26 cellular contexts compared by ENCODE assay signal in the genomic region with DNA sequence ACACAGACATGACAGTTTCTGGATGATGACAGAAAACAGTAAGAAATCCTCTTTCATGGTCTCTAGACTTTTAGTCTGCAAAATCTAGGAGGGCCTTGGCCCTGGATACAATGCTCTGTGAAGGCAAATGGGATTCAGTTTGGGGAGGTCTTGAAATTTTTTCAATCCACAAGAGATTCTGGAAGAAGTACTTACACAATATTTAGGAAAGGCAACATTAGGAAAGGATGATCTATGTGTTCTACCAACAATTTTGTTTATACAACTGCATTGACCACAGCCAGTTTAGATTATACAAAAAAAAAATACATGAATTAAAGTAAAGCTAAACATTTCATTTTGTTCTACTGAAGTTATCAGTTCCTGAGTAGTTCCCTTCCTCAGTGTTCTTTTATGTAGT.
"Had no signal": no experiment of that assay in that cellular context is flagged by ENCODE, and none has a peak within 500 bp of the region (broad histone marks: within the 10 kb centered on the region; RNA-seq: fewer than 3 reads in every experiment).

No MANE protein-coding gene starts in this region.

- H3K27ac Mint-ChIP-seq: activated CD8-positive, alpha-beta T cell treated with anti-CD3 and anti-CD28 coated beads for 36 hours; activated naive CD8-positive, alpha-beta T cell treated with anti-CD3 and anti-CD28 coated beads for 36 hours; activated T-cell treated with anti-CD3 and anti-CD28 coated beads, Interleukin-2, amount 50 U/mL, for 72 hours; activated T-helper 17 cell treated with anti-CD3 and anti-CD28 coated beads, Interleukin-2, amount 50 U/mL, for 72 hours had no signal

- H3K9me3 Mint-ChIP-seq: activated CD8-positive, alpha-beta T cell treated with anti-CD3 and anti-CD28 coated beads for 36 hours; activated naive CD8-positive, alpha-beta T cell treated with anti-CD3 and anti-CD28 coated beads for 36 hours; activated T-cell treated with anti-CD3 and anti-CD28 coated beads, Interleukin-2, amount 50 U/mL, for 72 hours; activated T-helper 17 cell treated with anti-CD3 and anti-CD28 coated beads, Interleukin-2, amount 50 U/mL, for 72 hours had no signal

- H3K36me3 ChIP-seq: breast epithelium had no signal

- H3K4me1 ChIP-seq: breast epithelium had no signal

- H3K27me3 ChIP-seq: body of pancreas, breast epithelium had no signal

- H3K4me1 Mint-ChIP-seq: activated naive CD8-positive, alpha-beta T cell treated with anti-CD3 and anti-CD28 coated beads for 36 hours; activated T-helper 17 cell treated with anti-CD3 and anti-CD28 coated beads, Interleukin-2, amount 50 U/mL, for 72 hours had no signal

- H3K4me3 Mint-ChIP-seq: activated CD8-positive, alpha-beta T cell treated with anti-CD3 and anti-CD28 coated beads for 36 hours; activated naive CD8-positive, alpha-beta T cell treated with anti-CD3 and anti-CD28 coated beads for 36 hours; activated T-cell treated with anti-CD3 and anti-CD28 coated beads, Interleukin-2, amount 50 U/mL, for 72 hours; activated T-helper 17 cell treated with anti-CD3 and anti-CD28 coated beads, Interleukin-2, amount 50 U/mL, for 72 hours had no signal

- H3K9me3 ChIP-seq: body of pancreas, breast epithelium had no signal

- ATAC-seq: activated CD8-positive, alpha-beta T cell treated with anti-CD3 and anti-CD28 coated beads for 36 hours; activated T-cell treated with anti-CD3 and anti-CD28 coated beads, Interleukin-2, amount 50 U/mL, for 72 hours; activated T-helper 17 cell treated with anti-CD3 and anti-CD28 coated beads, Interleukin-2, amount 50 U/mL, for 72 hours; body of pancreas had no signal

- H3K4me3 ChIP-seq: body of pancreas, breast epithelium had no signal

- H3K27me3 Mint-ChIP-seq: activated CD8-positive, alpha-beta T cell treated with anti-CD3 and anti-CD28 coated beads for 36 hours; activated naive CD8-positive, alpha-beta T cell treated with anti-CD3 and anti-CD28 coated beads for 36 hours; activated T-helper 17 cell treated with anti-CD3 and anti-CD28 coated beads, Interleukin-2, amount 50 U/mL, for 72 hours had no signal

- DNase-seq: activated CD4-positive, alpha-beta T cell treated with anti-CD3 and anti-CD28 coated beads for 1 hour; activated CD4-positive, alpha-beta T cell treated with anti-CD3 and anti-CD28 coated beads for 48 hours; activated CD4-positive, CD25-positive, alpha-beta regulatory T cell; activated CD8-positive, alpha-beta T cell treated with anti-CD3 and anti-CD28 coated beads for 36 hours; activated effector memory CD4-positive, alpha-beta T cell treated with anti-CD3 and anti-CD28 coated beads, Interleukin-2, amount 50 U/mL, for 16 hours; activated naive CD4-positive, alpha-beta T cell; activated naive CD4-positive, alpha-beta T cell treated with anti-CD3 and anti-CD28 coated beads, Interleukin-2, amount 50 U/mL, for 16 hours; activated naive CD8-positive, alpha-beta T cell treated with anti-CD3 and anti-CD28 coated beads for 36 hours; activated T-cell treated with anti-CD3 and anti-CD28 coated beads, Interleukin-2, amount 50 U/mL, for 1 hour; activated T-cell treated with anti-CD3 and anti-CD28 coated beads, Interleukin-2, amount 50 U/mL, for 72 hours; body of pancreas; Karpas-422; KBM-7; NCI-H1105; NCI-H1417 treated with DMSO at 0.1 percent for 48 hours; NCI-H2029; NCI-H345; NCI-H524 treated with DMSO at 0.1 percent for 48 hours; Right ventricle myocardium superior; SW 1271; T-helper 1 cell; T-helper 2 cell; T-helper 9 cell had no signal

- H3K27ac ChIP-seq: body of pancreas, breast epithelium, VCaP had no signal
